ENCODE assay signal across 16 cellular contexts in genomic region chr12:58378038-58378437, GRCh38.
"Had no signal": no experiment of that assay in that cellular context is flagged by ENCODE, and none has a peak within 500 bp of the region (broad histone marks: within the 10 kb centered on the region; RNA-seq: fewer than 3 reads in every experiment).

No MANE protein-coding gene starts in this region.

- H3K9me3 ChIP-seq: adrenal gland, lower lobe of right lung, right lobe of liver had no signal

- H3K4me3 ChIP-seq: adrenal gland, lower lobe of right lung, right lobe of liver had no signal

- H3K36me3 ChIP-seq: adrenal gland, lower lobe of right lung, right lobe of liver had no signal

- H3K27ac ChIP-seq: adrenal gland, foreskin keratinocyte, lower lobe of right lung, right lobe of liver had no signal

- H3K4me1 ChIP-seq: adrenal gland, foreskin keratinocyte, lower lobe of right lung, right lobe of liver had no signal

- DNase-seq: activated T-cell treated with anti-CD3 and anti-CD28 coated beads, Interleukin-2, amount 50 U/mL, for 1 hour; adrenal gland; cerebellar nuclear complex; effector CD8-positive, alpha-beta T cell; foreskin keratinocyte; lower lobe of right lung; mesendoderm; naive B cell; occipital lobe; right lobe of liver; stimulated activated CD4-positive, alpha-beta T cell treated with anti-CD3 and anti-CD28 coated beads, Interleukin-4, amount 100 ng/mL, for 1 hour; stimulated activated naive CD4-positive, alpha-beta T cell treated with Interleukin-2 at 50 U/mL for 16 hours; T1000 had no signal

- H3K27me3 ChIP-seq: adrenal gland, foreskin keratinocyte, right lobe of liver had no signal

- ATAC-seq: activated naive CD4-positive, alpha-beta T cell treated with anti-CD3 and anti-CD28 coated beads, Interleukin-2, amount 50 U/mL, for 72 hours; foreskin keratinocyte; left lobe of liver; lower lobe of right lung; right lobe of liver; WTC11 had no signal
